ENCODE assay signal across 9 cellular contexts in genomic region chr6:136226674-136227377, GRCh38. TPM values are rescaled to one million over a fixed set of nuclear protein-coding genes. Genes with fewer than 3 reads are reported as not detected.
A peak's percentile ranks its signal among the peaks of the same experiment; 100 is the strongest.
DNase-seq lines count a peak whose midpoint lies in the region; ATAC-seq lines count a peak whose summit lies in the region.
"Had no signal": no experiment of that assay in that cellular context is flagged by ENCODE, and none has a peak within 500 bp of the region (broad histone marks: within the 10 kb centered on the region; RNA-seq: fewer than 3 reads in every experiment).

No MANE protein-coding gene starts in this region.

- H3K4me3 Mint-ChIP-seq in activated T-cell treated with anti-CD3 and anti-CD28 coated beads, Interleukin-2, amount 50 U/mL, for 4 hours, result peak overlapping the region; percentile 39

- no peaks in the 10 kb centered on the region for H3K27me3 ChIP-seq in subcutaneous abdominal adipose tissue (ENCODE audit: control insufficient read depth in 5 of 5, insufficient read depth in 4 of 5, low read length in 5 of 5)

- no peak overlapping the region for H3K27ac ChIP-seq in subcutaneous abdominal adipose tissue (ENCODE audit: low read depth, low read length)
- H3K27ac ChIP-seq: C4-2B had no signal

- H3K36me3 Mint-ChIP-seq in activated T-cell treated with anti-CD3 and anti-CD28 coated beads, Interleukin-2, amount 50 U/mL, for 4 hours (ENCODE audit: insufficient read depth), result no peaks in the 10 kb centered on the region

- H3K9ac ChIP-seq in subcutaneous abdominal adipose tissue (ENCODE audit: low read length in 5 of 5), result peak overlapping the region in 4 of 5 donors; percentile 33 to 63 (median 47)

- H3K4me1 Mint-ChIP-seq in activated T-cell treated with anti-CD3 and anti-CD28 coated beads, Interleukin-2, amount 50 U/mL, for 4 hours (ENCODE audit: low read depth), result peaks cover 7% of the 10 kb centered on the region

- peaks cover 0 to 10% (median 8%) of the 10 kb centered on the region in 5 donors for H3K4me1 ChIP-seq in subcutaneous abdominal adipose tissue (ENCODE audit: control insufficient read depth in 5 of 5, insufficient read depth in 5 of 5, low read length in 5 of 5)

- peak; percentile 31 to 39 for ATAC-seq in activated T-cell treated with anti-CD3 and anti-CD28 coated beads, Interleukin-2, amount 50 U/mL, for 4 hours
- ATAC-seq in HG02840 (IDR thresholded peaks at IDR 0.05; ENCODE audit: low FRiP score, unreplicated experiment), result no peak

- peaks cover 4% of the 10 kb centered on the region for H3K9me3 Mint-ChIP-seq in activated T-cell treated with anti-CD3 and anti-CD28 coated beads, Interleukin-2, amount 50 U/mL, for 4 hours

- peak overlapping the region; percentile 41 to 56 (median 53) for H3K4me3 ChIP-seq in subcutaneous abdominal adipose tissue (ENCODE audit: low read depth in 1 of 5, low read length in 5 of 5)

- no peaks in the 10 kb centered on the region for H3K9me3 ChIP-seq in subcutaneous abdominal adipose tissue (ENCODE audit: control insufficient read depth in 5 of 5, low read length in 5 of 5)

- H3K36me3 ChIP-seq in subcutaneous abdominal adipose tissue (ENCODE audit: control insufficient read depth in 5 of 5, insufficient read depth in 5 of 5, low read length in 5 of 5), result no peaks in the 10 kb centered on the region

- DNase-seq in activated T-cell treated with anti-CD3 and anti-CD28 coated beads, Interleukin-2, amount 50 U/mL, for 4 hours, result no peak
- DNase-seq in activated T-cell treated with anti-CD3 and anti-CD28 coated beads, Interleukin-2, amount 50 U/mL, for 48 hours, result no peak
- DNase-seq in OCI-M2 (lab: John Stamatoyannopoulos, UW; ENCODE audit: unreplicated experiment) (peak; percentile 79), glomerular visceral epithelial cell (ENCODE audit: extremely low spot score) (peak; percentile 54), NCI-H2196 treated with DMSO at 0.1 percent for 48 hours (lab: John Stamatoyannopoulos, UW; ENCODE audit: unreplicated experiment) (no peak), cortex of kidney (lab: John Stamatoyannopoulos, UW) (no peak)

- H3K27me3 Mint-ChIP-seq in activated T-cell treated with anti-CD3 and anti-CD28 coated beads, Interleukin-2, amount 50 U/mL, for 4 hours (ENCODE audit: low read depth), result no peaks in the 10 kb centered on the region

RNA-seq across cellular contexts. Expression of gene MTFR2, which starts 23.3 kb away (rescaled TPM):
- total RNA-seq in activated T-cell treated with anti-CD3 and anti-CD28 coated beads, Interleukin-2, amount 50 U/mL, for 4 hours, result 10 to 100 TPM in 2 of 3 donors, 1 to 10 TPM in 1; 9.9 to 16.7 (median 13.4) TPM

Comparison
In these comparisons a context has a peak if more than half of its experiments do, and no peak if none do; other contexts are left out.
1. DNase-seq: peak in OCI-M2 (single experiment) and glomerular visceral epithelial cell (single experiment); none in activated T-cell treated with anti-CD3 and anti-CD28 coated beads, Interleukin-2, amount 50 U/mL, for 4 hours (single experiment), activated T-cell treated with anti-CD3 and anti-CD28 coated beads, Interleukin-2, amount 50 U/mL, for 48 hours (0 of 2), NCI-H2196 treated with DMSO at 0.1 percent for 48 hours (single experiment) and cortex of kidney (single experiment).